ENCODE assay signal across 8 cellular contexts in the genomic region with DNA sequence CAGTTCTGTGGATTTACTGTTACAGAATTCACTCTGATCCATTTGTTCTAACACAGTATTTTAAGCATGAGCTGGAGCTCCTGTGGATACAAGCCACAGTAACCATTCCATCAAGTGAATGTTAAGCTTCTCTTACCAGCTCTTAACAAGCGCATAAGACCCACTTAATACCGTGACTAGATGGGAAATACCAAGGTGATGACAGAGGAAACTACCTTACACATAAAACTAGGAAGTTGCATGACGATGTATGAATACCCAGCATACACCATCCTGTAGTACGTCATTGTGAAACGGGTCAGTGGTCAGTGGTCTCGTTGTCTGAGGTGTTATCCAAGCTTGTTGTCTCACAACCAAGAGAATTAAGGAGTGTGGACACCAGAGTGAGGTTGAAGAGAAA. TPM values are rescaled to one million over a fixed set of nuclear protein-coding genes. Genes with fewer than 3 reads are reported as not detected.
A peak's percentile ranks its signal among the peaks of the same experiment; 100 is the strongest.
DNase-seq lines count a peak whose midpoint lies in the region; ATAC-seq and TF ChIP-seq lines count a peak whose summit lies in the region.

No MANE protein-coding gene starts in this region.

- no peaks in the 10 kb centered on the region for H3K36me3 Mint-ChIP-seq in CD8-positive, alpha-beta T cell
- peaks cover 7% of the 10 kb centered on the region for H3K36me3 Mint-ChIP-seq in dendritic cell treated with granulocyte-macrophage colony-stimulating factor and Interleukin-4, amounts not matched to agents 40 ng/mL and 50 ng/mL, for 4 days (ENCODE audit: low read depth)

- CTCF ChIA-PET in CD8-positive, alpha-beta T cell (lab: Charles Lee): interaction anchor here (0.9 to 3.5 kb wide), 5 partner anchors 10 to 174 kb away, joined by 3 to 14 read pairs (median 4); partner anchors contain the start of gene GPR65

- H3K27me3 ChIP-seq in CD8-positive, alpha-beta T cell (ENCODE audit: insufficient read depth, low read length): no peaks in the 10 kb centered on the region
- H3K27me3 ChIP-seq in sigmoid colon: no peaks in the 10 kb centered on the region

- no peaks in the 10 kb centered on the region for H3K9me3 Mint-ChIP-seq in CD8-positive, alpha-beta T cell
- H3K9me3 Mint-ChIP-seq in dendritic cell treated with granulocyte-macrophage colony-stimulating factor and Interleukin-4, amounts not matched to agents 40 ng/mL and 50 ng/mL, for 4 days: no peaks in the 10 kb centered on the region

- no peak for TF ChIP-seq EP300 in sigmoid colon (IDR thresholded peaks at IDR 0.05)

- intact Hi-C loops in CD8-positive, alpha-beta T cell (cut with DNase I, micrococcal nuclease): loop anchor here (5.0 to 10.0 kb wide), 4 partner anchors 43 to 1420 kb away; partner anchors contain the start of genes FOXN3 (in 1 of the 2), PTPN21 (in 1 of the 2) and ZC3H14 (in 1 of the 2)
- intact Hi-C loops in dendritic cell treated with granulocyte-macrophage colony-stimulating factor and Interleukin-4, amounts not matched to agents 40 ng/mL and 50 ng/mL, for 4 days (cut with micrococcal nuclease): loop anchor here (10.0 kb wide), 1 partner anchor 50 kb away; no protein-coding TSS in a partner anchor
- intact Hi-C loops in sigmoid colon (cut with DNase I): loop anchor here (5.0 kb wide), 2 partner anchors 392 to 557 kb away; partner anchors contain the start of gene SPATA7

- H3K9me3 ChIP-seq in CD8-positive, alpha-beta T cell (ENCODE audit: low read length): no peaks in the 10 kb centered on the region
- H3K9me3 ChIP-seq in sigmoid colon: no peaks in the 10 kb centered on the region

- H3K36me3 ChIP-seq in CD8-positive, alpha-beta T cell (ENCODE audit: insufficient read depth, low read length): no peaks in the 10 kb centered on the region
- H3K36me3 ChIP-seq in sigmoid colon: no peaks in the 10 kb centered on the region

- 78 to 87% methylated on average over 6 of the region's 6 CpGs for WGBS in sigmoid colon, 2 donors

- H3K4me1 Mint-ChIP-seq in CD8-positive, alpha-beta T cell (ENCODE audit: low read depth): peaks cover 58% of the 10 kb centered on the region
- peaks cover 72% of the 10 kb centered on the region for H3K4me1 Mint-ChIP-seq in dendritic cell treated with granulocyte-macrophage colony-stimulating factor and Interleukin-4, amounts not matched to agents 40 ng/mL and 50 ng/mL, for 4 days (ENCODE audit: low read depth)

- peak; percentile 15 for ATAC-seq in CD8-positive, alpha-beta T cell
- peak; percentile 47 for ATAC-seq in GM19351 (IDR thresholded peaks at IDR 0.05; ENCODE audit: unreplicated experiment)
- ATAC-seq in HG03378 (IDR thresholded peaks at IDR 0.05; ENCODE audit: unreplicated experiment): peak; percentile 61

- no peak for TF ChIP-seq CTCF in CD8-positive, alpha-beta T cell (IDR thresholded peaks at IDR 0.05)
- TF ChIP-seq CTCF in sigmoid colon (IDR thresholded peaks at IDR 0.05): no peak

- peak overlapping the region; percentile 98 for H3K27ac Mint-ChIP-seq in CD8-positive, alpha-beta T cell
- H3K27ac Mint-ChIP-seq in dendritic cell treated with granulocyte-macrophage colony-stimulating factor and Interleukin-4, amounts not matched to agents 40 ng/mL and 50 ng/mL, for 4 days: peak overlapping the region; percentile 73

- POLR2A ChIA-PET in CD8-positive, alpha-beta T cell (lab: Charles Lee): interaction anchor here (1.0 to 2.4 kb wide), 2 partner anchors 11 to 43 kb away, joined by 4 to 27 read pairs; partner anchors contain the start of gene GPR65

- DNase-seq in CD8-positive, alpha-beta T cell: peak in 1 of 7 experiments; percentile 43
- DNase-seq in NCI-H2081 (lab: John Stamatoyannopoulos, UW) (no peak), sigmoid colon (no peak), occipital lobe (lab: John Stamatoyannopoulos, UW) (no peak)
- DNase-seq in activated effector memory CD4-positive, alpha-beta T cell treated with Interleukin-2 at 50 U/mL for 16 hours: no peak

- H3K4me3 Mint-ChIP-seq in CD8-positive, alpha-beta T cell: peak overlapping the region; percentile 35
- no peak overlapping the region for H3K4me3 Mint-ChIP-seq in dendritic cell treated with granulocyte-macrophage colony-stimulating factor and Interleukin-4, amounts not matched to agents 40 ng/mL and 50 ng/mL, for 4 days

- H3K4me1 ChIP-seq in CD8-positive, alpha-beta T cell (ENCODE audit: insufficient read depth, low read length): peaks cover 42% of the 10 kb centered on the region
- peaks cover 0 to 18% (median 8%) of the 10 kb centered on the region in 4 donors for H3K4me1 ChIP-seq in sigmoid colon

- no peak for TF ChIP-seq POLR2A in sigmoid colon (IDR thresholded peaks at IDR 0.05)

- no peak overlapping the region for H3K4me3 ChIP-seq in CD8-positive, alpha-beta T cell (ENCODE audit: low read depth, low read length)
- no peak overlapping the region for H3K4me3 ChIP-seq in sigmoid colon

- peak overlapping the region; percentile 9 for H3K27ac ChIP-seq in CD8-positive, alpha-beta T cell (ENCODE audit: low read depth, low read length)
- no peak overlapping the region for H3K27ac ChIP-seq in sigmoid colon

- H3K27me3 Mint-ChIP-seq in CD8-positive, alpha-beta T cell (ENCODE audit: low read depth): no peaks in the 10 kb centered on the region
- no peaks in the 10 kb centered on the region for H3K27me3 Mint-ChIP-seq in dendritic cell treated with granulocyte-macrophage colony-stimulating factor and Interleukin-4, amounts not matched to agents 40 ng/mL and 50 ng/mL, for 4 days

RNA-seq across cellular contexts. Expression of gene GALC, which starts 2.0 kb away (rescaled TPM):
- 10 to 100 TPM; 14.9 to 16.3 TPM for total RNA-seq in CD8-positive, alpha-beta T cell
- total RNA-seq in sigmoid colon (10 to 100 TPM; 11.3 to 22.8 (median 15.2) TPM), occipital lobe (41.3 TPM)
- 1 to 10 TPM; 3.0 to 9.9 (median 5.8) TPM for polyA plus RNA-seq in sigmoid colon

RNA-seq across cellular contexts. Expression of gene GPR65, which starts 10.0 kb away (rescaled TPM):
- 10 to 100 TPM; 10.9 to 12.2 TPM for total RNA-seq in CD8-positive, alpha-beta T cell
- total RNA-seq in sigmoid colon (1 to 10 TPM; 1.1 to 1.8 (median 1.5) TPM), occipital lobe (0.47 TPM)
- polyA plus RNA-seq in sigmoid colon: 1 to 10 TPM in 2 of 3 donors, under 1 TPM in 1; 0.92 to 3.2 (median 1.2) TPM
